ENCODE assay signal across 8 cellular contexts in genomic region chr2:70104231-70105111, GRCh38. TPM values are rescaled to one million over a fixed set of nuclear protein-coding genes. Genes with fewer than 3 reads are reported as not detected.
DNase-seq lines count a peak whose midpoint lies in the region; ATAC-seq and TF ChIP-seq lines count a peak whose summit lies in the region.

No MANE protein-coding gene starts in this region.

- CTCF ChIA-PET in OCI-LY7 (lab: Charles Lee; ENCODE audit: unreplicated experiment) = interaction anchor here (0.7 kb wide), 1 partner anchor 20 kb away, joined by 3 read pairs; no protein-coding TSS in a partner anchor
- CTCF ChIA-PET in mammary epithelial cell (lab: Charles Lee; ENCODE audit: low non-redundant PET) = interaction anchor here (0.6 kb wide), 1 partner anchor 18 kb away, joined by 11 read pairs; no protein-coding TSS in a partner anchor

- H3K36me3 Mint-ChIP-seq in naive B cell = no peaks in the 10 kb centered on the region

- H3K27me3 ChIP-seq in GM23248 (replicated peaks; ENCODE audit: insufficient read depth) (no peaks in the 10 kb centered on the region), mammary epithelial cell (ENCODE audit: insufficient read depth, low read length) (no peaks in the 10 kb centered on the region)

- peak overlapping the region; percentile 91 for H2AFZ ChIP-seq in GM23248
- peak overlapping the region; percentile 75 for H2AFZ ChIP-seq in OCI-LY7 (ENCODE audit: low read length)
- peak overlapping the region; percentile 83 for H2AFZ ChIP-seq in mammary epithelial cell (ENCODE audit: low read depth, low read length)

- peak overlapping the region; percentile 71 to 92 (median 80) for H3K4me3 Mint-ChIP-seq in naive B cell

- 51 to 53% methylated on average over 11 of the region's 11 CpGs for WGBS in GM23248 (ENCODE audit: low coverage in 1 of 2, low lambda C conversion rate in 2 of 2, missing lambda C conversion rate in 2 of 2), 2 experiments
- 58% methylated on average over 11 of the region's 11 CpGs for WGBS in mammary epithelial cell (ENCODE audit: low coverage, missing lambda C conversion rate)

- DNase-seq in GM23248 (peak; percentile 67), OCI-LY7 (ENCODE audit: low spot score) (peak; percentile 83), mammary epithelial cell (no peak), naive B cell (peak; percentile 34), COR-L47 (lab: John Stamatoyannopoulos, UW) (no peak), coronary artery (ENCODE audit: low spot score) (no peak), NCI-H146 (lab: John Stamatoyannopoulos, UW) (no peak)

- BruUV-seq in OCI-LY7 (replicated peaks; lab: Mats Ljungman, UMichigan) (no TSS peak), mammary epithelial cell (replicated peaks; lab: Mats Ljungman, UMichigan) (no TSS peak)

- H4K20me1 ChIP-seq in GM23248 (ENCODE audit: insufficient read depth) = no peaks in the 10 kb centered on the region
- no peaks in the 10 kb centered on the region for H4K20me1 ChIP-seq in OCI-LY7 (ENCODE audit: insufficient read depth, low read length)
- H4K20me1 ChIP-seq in mammary epithelial cell (ENCODE audit: insufficient read depth, low read length) = no peaks in the 10 kb centered on the region

- in situ Hi-C loops in GM23248 (cut with MboI) (no loop called here), mammary epithelial cell (cut with MboI; ENCODE audit: low sequenced_read_pairs in 2 of 2) (no loop called here)

- H3K9me3 ChIP-seq in GM23248 (ENCODE audit: low read depth) (no peaks in the 10 kb centered on the region), OCI-LY7 (ENCODE audit: low read length) (no peaks in the 10 kb centered on the region), mammary epithelial cell (replicated peaks; ENCODE audit: insufficient read depth, low read length) (no peaks in the 10 kb centered on the region)

- H3K36me3 ChIP-seq in GM23248 (ENCODE audit: low read depth) = no peaks in the 10 kb centered on the region
- no peaks in the 10 kb centered on the region for H3K36me3 ChIP-seq in OCI-LY7 (ENCODE audit: insufficient read depth, low read length)
- H3K36me3 ChIP-seq in mammary epithelial cell (ENCODE audit: insufficient read depth, low read length) = no peaks in the 10 kb centered on the region

- H3K27me3 Mint-ChIP-seq in naive B cell = no peaks in the 10 kb centered on the region

- 0 out of 2 replicates have a peak overlapping the region, but pooled peaks have one; percentile 36 for H3K9ac ChIP-seq in GM23248
- no peak overlapping the region for H3K9ac ChIP-seq in mammary epithelial cell (ENCODE audit: insufficient read depth, low read length)

- H3K9me3 Mint-ChIP-seq in naive B cell = no peaks in the 10 kb centered on the region

- ATAC-seq in naive B cell (ENCODE audit: low read depth in 2 of 2) (peak; percentile 24 to 41), HG03175 (IDR thresholded peaks at IDR 0.05; ENCODE audit: unreplicated experiment) (no peak)

- H3K4me2 ChIP-seq in GM23248 (ENCODE audit: unreplicated experiment) (peak overlapping the region; percentile 14), OCI-LY7 (ENCODE audit: low read length) (peak overlapping the region; percentile 84), mammary epithelial cell (ENCODE audit: insufficient read depth, low read depth, low read length) (no peak overlapping the region)

- intact Hi-C loops in OCI-LY7 (cut with micrococcal nuclease; ENCODE audit: unreplicated experiment) = loop anchor here (1.0 kb wide), 2 partner anchors 9 to 38 kb away; no protein-coding TSS in a partner anchor
- intact Hi-C loops in mammary epithelial cell (cut with micrococcal nuclease) = no loop called here

- H3K79me2 ChIP-seq in GM23248 (ENCODE audit: insufficient read depth) = no peaks in the 10 kb centered on the region
- peaks cover 9% of the 10 kb centered on the region; the same call in 1 of the 2 replicates for H3K79me2 ChIP-seq in OCI-LY7 (ENCODE audit: insufficient read depth, low read depth, low read length)
- H3K79me2 ChIP-seq in mammary epithelial cell (ENCODE audit: insufficient read depth, low read length) = no peaks in the 10 kb centered on the region

- no peak overlapping the region for H3K27ac ChIP-seq in GM23248
- peak overlapping the region; percentile 88 for H3K27ac ChIP-seq in OCI-LY7 (ENCODE audit: low read depth, low read length, poor library complexity, severe bottlenecking)
- no peak overlapping the region for H3K27ac ChIP-seq in mammary epithelial cell (ENCODE audit: insufficient read depth, low read depth, low read length)
- no peak overlapping the region for H3K27ac ChIP-seq in coronary artery

- H3K4me3 ChIP-seq in GM23248 = 0 out of 2 replicates have a peak overlapping the region, but pooled peaks have one; percentile 12
- peak overlapping the region; percentile 61 for H3K4me3 ChIP-seq in OCI-LY7 (ENCODE audit: low read depth, low read length, poor library complexity, severe bottlenecking)
- H3K4me3 ChIP-seq in mammary epithelial cell (replicated peaks in 1 of 3; ENCODE audit: insufficient read depth in 1 of 3, low read depth in 2 of 3, low read length in 3 of 3) = no peak overlapping the region
- no peak overlapping the region for H3K4me3 ChIP-seq in coronary artery

- dilution Hi-C loops in mammary epithelial cell (cut with HindIII; ENCODE audit: low sequenced_read_pairs) = loop anchor here (5.0 kb wide), 1 partner anchor 98 kb away; no protein-coding TSS in a partner anchor

- H3K27ac Mint-ChIP-seq in naive B cell = peak overlapping the region; percentile 87 to 97 (median 94)

- H3K4me1 Mint-ChIP-seq in naive B cell = peaks cover 25 to 55% (median 45%) of the 10 kb centered on the region in 3 donors

- peaks cover 8% of the 10 kb centered on the region; the same call in 1 of the 2 replicates for H3K4me1 ChIP-seq in GM23248 (ENCODE audit: insufficient read depth)
- H3K4me1 ChIP-seq in OCI-LY7 (ENCODE audit: insufficient read depth, low read length, poor library complexity, severe bottlenecking) = peaks cover 64% of the 10 kb centered on the region
- peaks cover 13% of the 10 kb centered on the region for H3K4me1 ChIP-seq in mammary epithelial cell (ENCODE audit: insufficient read depth, low read length)

- H3F3A ChIP-seq in GM23248 (ENCODE audit: insufficient read depth) = no peaks in the 10 kb centered on the region

- POLR2A ChIA-PET in OCI-LY7 (lab: Charles Lee) = interaction anchor here (0.6 to 3.0 kb wide), 17 partner anchors 9 to 299 kb away, joined by 3 to 33 read pairs (median 6); partner anchors contain the start of genes C2orf42, MXD1 and SNRPG

- H3K9me2 ChIP-seq in GM23248 (ENCODE audit: insufficient read depth) (no peaks in the 10 kb centered on the region), OCI-LY7 (ENCODE audit: insufficient read depth, low read length) (no peaks in the 10 kb centered on the region)

- no peak for TF ChIP-seq CTCF in OCI-LY7 (conservative IDR thresholded peaks at IDR 0.05; ENCODE audit: low read length)
- TF ChIP-seq CTCF in mammary epithelial cell (conservative IDR thresholded peaks at IDR 0.05 in 1 of 2, IDR thresholded peaks at IDR 0.05 in 1 of 2; ENCODE audit: extremely low read depth in 1 of 2, insufficient read depth in 1 of 2, low read depth in 1 of 2, low read length in 2 of 2) = no peak
- no peak for TF ChIP-seq CTCF in coronary artery (IDR thresholded peaks at IDR 0.05)

RNA-seq across cellular contexts. Expression of gene PCBP1, which starts 17.2 kb away (rescaled TPM):
- 23.8 and 29.8 TPM in 2 replicates for total RNA-seq in GM23248 (2014; rRNA removed; shearing (Covaris generic))
- polyA plus RNA-seq in GM23248 (2016; fragmentation: Nextera tagmentation; extraction: Ambion mirVana) (163 and 167 TPM in 2 replicates), mammary epithelial cell (128 TPM), naive B cell (ENCODE audit: low read depth in 6 of 6) (100 to 1,000 TPM; 108 to 148 (median 126) TPM)
- 54.8 and 58.2 TPM in 2 replicates for total RNA-seq in OCI-LY7 (2014; rRNA removed; shearing (Covaris generic))
- total RNA-seq in OCI-LY7 (2022) (393 and 423 TPM in 2 replicates), mammary epithelial cell (100 to 1,000 TPM in 1 of 2 donors, 10 to 100 TPM in 1; 47.2 to 258 TPM)
- 119 TPM for polyA minus RNA-seq in mammary epithelial cell

Comparison
In these comparisons a context has a peak if more than half of its experiments do, and no peak if none do; other contexts are left out.
1. DNase-seq: peak in GM23248 (single experiment), OCI-LY7 (single experiment) and naive B cell (single experiment); none in mammary epithelial cell (single experiment), COR-L47 (single experiment), coronary artery (single experiment) and NCI-H146 (single experiment).
2. H3K4me3 ChIP-seq: peak in GM23248 (single experiment) and OCI-LY7 (single experiment); none in mammary epithelial cell (0 of 3) and coronary artery (single experiment).
3. Peak in every context shown above with its lines, with median percentiles within 50 percentile points of each other: H2AFZ ChIP-seq.